In the genomic region with DNA sequence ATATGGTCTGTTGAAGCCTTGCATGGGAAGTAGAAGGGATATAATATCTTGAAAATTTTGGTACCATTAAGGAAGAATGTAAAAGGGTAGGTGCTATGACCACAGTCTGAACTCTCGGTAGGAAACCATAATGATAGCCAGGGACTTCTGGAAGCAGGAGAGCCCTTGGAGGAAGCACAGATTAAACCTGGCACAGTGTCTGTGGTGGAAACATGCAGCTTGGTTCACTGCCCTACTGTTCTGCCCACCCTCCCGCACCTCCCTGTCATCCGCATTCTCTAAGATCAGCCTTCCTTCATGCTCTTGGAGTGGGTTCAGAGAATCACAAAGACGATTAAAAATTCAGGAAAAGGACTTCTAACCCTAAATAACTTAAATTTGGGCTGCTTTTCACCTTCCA, we compare ENCODE assay signal across 27 cellular contexts.
"Had no signal": no experiment of that assay in that cellular context is flagged by ENCODE, and none has a peak within 500 bp of the region (broad histone marks: within the 10 kb centered on the region; RNA-seq: fewer than 3 reads in every experiment).

No MANE protein-coding gene starts in this region.

- H3K27ac ChIP-seq: neural progenitor cell, ovary, parathyroid adenoma, right lobe of liver, sigmoid colon, skin epidermis, spleen, stomach, thoracic aorta, thyroid gland, tibial nerve, upper lobe of left lung, vagina had no signal

- H3K4me3 ChIP-seq: neural progenitor cell, ovary, right lobe of liver, sigmoid colon, skin epidermis, smooth muscle cell, spleen, stomach, thoracic aorta, thyroid gland, tibial nerve, upper lobe of left lung, vagina had no signal

- DNase-seq: naive thymus-derived CD4-positive, alpha-beta T cell; natural killer cell; occipital lobe; ovary; posterior cingulate gyrus; retina; right cardiac atrium; right lobe of liver; sigmoid colon; spleen; stimulated activated CD4-positive, alpha-beta T cell treated with anti-CD3 and anti-CD28 coated beads, Interleukin-12 subunit alpha, Interleukin-12 subunit beta, amount 100 ng/mL, for 4 hours; stimulated activated CD4-positive, alpha-beta T cell treated with anti-CD3 and anti-CD28 coated beads, Interleukin-1b, Interleukin-23, amount 100 ng/mL, for 48 hours; stimulated activated CD4-positive, alpha-beta T cell treated with anti-CD3 and anti-CD28 coated beads, Interleukin-4, amount 100 ng/mL, for 24 hours; stimulated activated naive B cell treated with anti-CD40 and anti-IgM and Interleukin-4, amounts not matched to agents 10 μg/mL and 1 μg/mL and 100 μg/mL, for 72 hours; stimulated activated naive CD4-positive, alpha-beta T cell treated with Interleukin-2 at 50 U/mL for 16 hours; stomach; thyroid gland; trophoblast cell; upper lobe of left lung had no signal

- ATAC-seq: naive thymus-derived CD4-positive, alpha-beta T cell; natural killer cell; right cardiac atrium; right lobe of liver; stimulated activated effector memory CD8-positive, alpha-beta T cell treated with anti-CD3 and anti-CD28 coated beads, Interleukin-12 subunit alpha, Interleukin-12 subunit beta, amount 100 ng/mL, for 72 hours; stimulated activated naive B cell treated with anti-CD40 and anti-IgM and Interleukin-4, amounts not matched to agents 10 μg/mL and 1 μg/mL and 100 μg/mL, for 72 hours had no signal

- H3K27me3 ChIP-seq: neural progenitor cell, ovary, right lobe of liver, sigmoid colon, spleen, stomach, thyroid gland, tibial nerve, upper lobe of left lung, vagina had no signal

- H3K4me1 ChIP-seq: neural progenitor cell, parathyroid adenoma, right lobe of liver, sigmoid colon, spleen, stomach, tibial nerve, upper lobe of left lung, vagina had no signal

- H3K9me3 ChIP-seq: ovary, right lobe of liver, sigmoid colon, spleen, stomach, thoracic aorta, thyroid gland, tibial nerve, upper lobe of left lung, vagina had no signal

- H3K36me3 ChIP-seq: ovary, thyroid gland had no signal
